8 cellular contexts compared by ENCODE assay signal in genomic region chrX:74420194-74421035, GRCh38. TPM values are rescaled to one million over a fixed set of nuclear protein-coding genes. Genes with fewer than 3 reads are reported as not detected.
DNase-seq lines count a peak whose midpoint lies in the region; ATAC-seq lines count a peak whose summit lies in the region.

No MANE protein-coding gene starts in this region.

- ATAC-seq in Right ventricle myocardium superior (ENCODE audit: poor library complexity) (peak; percentile 88), GM21529 (IDR thresholded peaks at IDR 0.05; ENCODE audit: unreplicated experiment) (no peak)

- DNase-seq in DMS 273 treated with DMSO at 0.1 percent for 48 hours (lab: John Stamatoyannopoulos, UW): peak; percentile 60
- peak; percentile 11 for DNase-seq in NCI-H2171 (lab: John Stamatoyannopoulos, UW)
- peak; percentile 81 for DNase-seq in Right ventricle myocardium superior
- peak in 53 of 56 donors; percentile 8 to 71 (median 47) for DNase-seq in nucleus accumbens (lab: John Stamatoyannopoulos, UW)
- DNase-seq in inferior parietal cortex (ENCODE audit: extremely low spot score): no peak
- DNase-seq in HPDE6-E6E7 (ENCODE audit: extremely low spot score): no peak

- H3K27ac ChIP-seq in adipose tissue (ENCODE audit: low read depth, low read length): peak overlapping the region; percentile 55

- intact Hi-C loops in Right ventricle myocardium superior (cut with DNase I): no loop called here

- WGBS in adipose tissue, 3 donors: 0 to 28% (median 1%) methylated on average over 19 to 54 of the region's 54 CpGs

RNA-seq across cellular contexts. Expression of gene SLC16A2, which starts 0.9 kb away (rescaled TPM):
- polyA plus RNA-seq in adipose tissue: 1 to 10 TPM; 2.9 to 8.8 (median 8.0) TPM
- total RNA-seq in Right ventricle myocardium superior: 5.7 TPM

Comparison
In these comparisons a context has a peak if more than half of its experiments do, and no peak if none do; other contexts are left out.
1. DNase-seq: peak in DMS 273 treated with DMSO at 0.1 percent for 48 hours (single experiment), NCI-H2171 (single experiment), Right ventricle myocardium superior (single experiment) and nucleus accumbens (53 of 56); none in inferior parietal cortex (single experiment) and HPDE6-E6E7 (single experiment).